18 cellular contexts compared by ENCODE assay signal in genomic region chr10:92696606-92697383, GRCh38. TPM values are rescaled to one million over a fixed set of nuclear protein-coding genes. Genes with fewer than 3 reads are reported as not detected.
DNase-seq lines count a peak whose midpoint lies in the region; ATAC-seq, FAIRE-seq and TF ChIP-seq lines count a peak whose summit lies in the region.
"Had no signal": no experiment of that assay in that cellular context is flagged by ENCODE, and none has a peak within 500 bp of the region (broad histone marks: within the 10 kb centered on the region; RNA-seq: fewer than 3 reads in every experiment).

No MANE protein-coding gene starts in this region.

- no peak overlapping the region for H2BK15ac ChIP-seq in mesenchymal stem cell (ENCODE audit: low read depth, poor library complexity, severe bottlenecking)

- TF ChIP-seq CTCF in A549 (IDR thresholded peaks at IDR 0.05) (no peak), chondrocyte (IDR thresholded peaks at IDR 0.05) (no peak), omental fat pad (IDR thresholded peaks at IDR 0.05) (no peak)

- H3K36me3 ChIP-seq in HUES6 (ENCODE audit: control insufficient read depth, insufficient read depth, low read length) (no peaks in the 10 kb centered on the region), mesenchymal stem cell (ENCODE audit: control insufficient read depth in 1 of 2, insufficient read depth in 2 of 2, low read depth in 1 of 2, low read length in 2 of 2) (no peaks in the 10 kb centered on the region)

- H3K4me1 ChIP-seq in A549 (peaks cover 82% of the 10 kb centered on the region), HUES6 (ENCODE audit: control insufficient read depth, insufficient read depth, low read length) (peaks cover 24% of the 10 kb centered on the region), mesenchymal stem cell (ENCODE audit: control insufficient read depth, insufficient read depth, low read depth, low read length) (peaks cover 15% of the 10 kb centered on the region)

- no peak overlapping the region for H4K91ac ChIP-seq in mesenchymal stem cell (ENCODE audit: low read length)

- H3K4me1 Mint-ChIP-seq in chondrocyte (ENCODE audit: low read depth) = peaks cover 27% of the 10 kb centered on the region

- H2AK5ac ChIP-seq in mesenchymal stem cell (ENCODE audit: low read length, severe bottlenecking) = peak overlapping the region; percentile 2

- no peak for TF ChIP-seq EP300 in A549 (IDR thresholded peaks at IDR 0.05)

- H3K9me3 ChIP-seq in A549 = no peaks in the 10 kb centered on the region
- H3K9me3 ChIP-seq in HUES6 (ENCODE audit: control insufficient read depth, insufficient read depth, low read depth, low read length) = no peaks in the 10 kb centered on the region
- H3K9me3 ChIP-seq in mesenchymal stem cell (ENCODE audit: control insufficient read depth, low read length) = no peaks in the 10 kb centered on the region

- H3K79me1 ChIP-seq in mesenchymal stem cell (replicated peaks; ENCODE audit: low read length, poor library complexity, severe bottlenecking) = no peaks in the 10 kb centered on the region

- POLR2A ChIA-PET in A549 (lab: Yijun Ruan, JAX) = no interaction called here

- DNase-seq in A549 (ENCODE audit: low read depth in 1 of 2, low spot score in 1 of 2) (peak; percentile 44 to 62), chondrocyte (ENCODE audit: low spot score) (no peak), mesenchymal stem cell (peak; percentile 35), D341Med (ENCODE audit: low spot score) (no peak), NCI-H2081 (lab: John Stamatoyannopoulos, UW) (no peak), omental fat pad (ENCODE audit: low spot score) (no peak)
- DNase-seq: activated CD8-positive, alpha-beta memory T cell treated with anti-CD3 and anti-CD28 coated beads for 24 hours; activated naive CD4-positive, alpha-beta T cell treated with anti-CD3 and anti-CD28 coated beads, Interleukin-2, amount 10 ng/mL, durations not matched to agents 7 days and 5 days; cerebellar nuclear complex; DMS79; GM23248; NCI-H524 had no signal

- H3K4me3 Mint-ChIP-seq in chondrocyte (ENCODE audit: unreplicated experiment) = peak overlapping the region; percentile 52
- H3K4me3 Mint-ChIP-seq: activated naive CD4-positive, alpha-beta T cell treated with anti-CD3 and anti-CD28 coated beads, Interleukin-2, amount 10 ng/mL, durations not matched to agents 7 days and 5 days had no signal

- H3K18ac ChIP-seq in mesenchymal stem cell (ENCODE audit: low read depth in 1 of 2, low read length in 2 of 2) = peak overlapping the region; percentile 72 to 97

- H3K23ac ChIP-seq in mesenchymal stem cell (ENCODE audit: low read length in 2 of 2) = no peak overlapping the region

- H2BK5ac ChIP-seq in mesenchymal stem cell (ENCODE audit: low read depth, low read length, poor library complexity, severe bottlenecking) = no peak overlapping the region

- CTCF ChIA-PET in A549 (lab: Yijun Ruan, JAX) = interaction anchor here (0.5 to 1.3 kb wide), 5 partner anchors 10 to 106 kb away, joined by 3 read pairs; no protein-coding TSS in a partner anchor

- peak; percentile 73 for FAIRE-seq in A549 (lab: Jason Lieb, UNC)
- FAIRE-seq: A204.1, GM19239 had no signal

- peak overlapping the region; percentile 76 for H2AFZ ChIP-seq in mesenchymal stem cell (ENCODE audit: low read depth, low read length)

- TF ChIP-seq POLR2A in A549 (IDR thresholded peaks at IDR 0.05; ENCODE audit: low read length) = no peak

- H3K27me3 Mint-ChIP-seq in chondrocyte (ENCODE audit: low read depth) = peaks cover 15% of the 10 kb centered on the region

- H3K4me2 ChIP-seq in A549 = peak overlapping the region; percentile 95
- H3K4me2 ChIP-seq in mesenchymal stem cell (ENCODE audit: low read length, poor library complexity, severe bottlenecking) = no peak overlapping the region

- peak; percentile 63 to 67 for ATAC-seq in A549
- no peak for ATAC-seq in HG02588 (IDR thresholded peaks at IDR 0.05; ENCODE audit: unreplicated experiment)
- no peak for ATAC-seq in omental fat pad (ENCODE audit: low FRiP score)

- H3K27ac ChIP-seq in A549 (peak overlapping the region; percentile 82 to 94), HUES6 (ENCODE audit: low read depth, low read length) (no peak overlapping the region), mesenchymal stem cell (ENCODE audit: low read length, poor library complexity, severe bottlenecking) (no peak overlapping the region)
- H3K27ac ChIP-seq: GM23248, RWPE1 had no signal

- H3K14ac ChIP-seq in mesenchymal stem cell (ENCODE audit: low read length in 2 of 2) = peak overlapping the region in 1 of 2 experiments; percentile 99

- H3K4me3 ChIP-seq in A549 = no peak overlapping the region
- H3K4me3 ChIP-seq in HUES6 (ENCODE audit: low read depth, low read length) = peak overlapping the region; percentile 63
- no peak overlapping the region for H3K4me3 ChIP-seq in mesenchymal stem cell (ENCODE audit: insufficient read depth in 1 of 2, low read depth in 1 of 2, low read length in 2 of 2)

- 22% methylated on average over 7 of the region's 7 CpGs for WGBS in A549 (ENCODE audit: missing lambda C conversion rate)
- 77% methylated on average over 6 of the region's 7 CpGs for WGBS in mesenchymal stem cell

- H2BK12ac ChIP-seq in mesenchymal stem cell (ENCODE audit: low read length in 2 of 2) = peak overlapping the region; percentile 88 to 98

- H3K9ac ChIP-seq in HUES6 (ENCODE audit: low read length) (no peak overlapping the region), mesenchymal stem cell (ENCODE audit: low read length) (no peak overlapping the region)
- H3K9ac ChIP-seq: GM23248 had no signal

- no peaks in the 10 kb centered on the region for H3K9me3 Mint-ChIP-seq in chondrocyte (ENCODE audit: low read depth)
- H3K9me3 Mint-ChIP-seq: activated naive CD4-positive, alpha-beta T cell treated with anti-CD3 and anti-CD28 coated beads, Interleukin-2, amount 10 ng/mL, durations not matched to agents 7 days and 5 days had no signal

- peak overlapping the region; percentile 91 for H4K8ac ChIP-seq in mesenchymal stem cell (ENCODE audit: low read length)

- TF ChIP-seq RAD21 in A549 (conservative IDR thresholded peaks at IDR 0.05 in 1 of 2, IDR thresholded peaks at IDR 0.05 in 1 of 2) = no peak

- peaks cover 3% of the 10 kb centered on the region for H3K36me3 Mint-ChIP-seq in chondrocyte (ENCODE audit: low read depth)

- H3K27me3 ChIP-seq in HUES6 (ENCODE audit: control insufficient read depth, insufficient read depth, low read length) (peaks cover 94% of the 10 kb centered on the region), mesenchymal stem cell (ENCODE audit: control insufficient read depth in 1 of 2, insufficient read depth in 1 of 2, low read length in 2 of 2) (peaks cover 6 to 50% of the 10 kb centered on the region in 2 experiments)

- peak overlapping the region in 1 of 2 experiments; percentile 86 for H3K4ac ChIP-seq in mesenchymal stem cell (ENCODE audit: low read depth in 1 of 2, low read length in 2 of 2)

- no peak overlapping the region for H3K27ac Mint-ChIP-seq in chondrocyte (ENCODE audit: unreplicated experiment)
- H3K27ac Mint-ChIP-seq: activated naive CD4-positive, alpha-beta T cell treated with anti-CD3 and anti-CD28 coated beads, Interleukin-2, amount 10 ng/mL, durations not matched to agents 7 days and 5 days had no signal

- H2BK120ac ChIP-seq in mesenchymal stem cell (ENCODE audit: low read depth, low read length) = no peak overlapping the region

TF ChIP-seq in A549, 52 proteins besides CTCF, POLR2A, EP300 and RAD21 (continues in another document):
- TF ChIP-seq MYC (IDR thresholded peaks at IDR 0.05; ENCODE audit: borderline replicate concordance, low read length) (no peak), NPAS2 (CRISPR knock-in tag; IDR thresholded peaks at IDR 0.05; ENCODE audit: borderline replicate concordance) (no peak), HEYL (CRISPR knock-in tag; IDR thresholded peaks at IDR 0.05) (no peak), RCOR1 (IDR thresholded peaks at IDR 0.05; ENCODE audit: low read depth, low read length) (no peak), FOSB (CRISPR knock-in tag; IDR thresholded peaks at IDR 0.05) (no peak), CBX8 (IDR thresholded peaks at IDR 0.05) (no peak), ZNF302 (CRISPR knock-in tag; IDR thresholded peaks at IDR 0.05) (no peak), CHD2 (IDR thresholded peaks at IDR 0.05; ENCODE audit: low read length, partially characterized antibody) (no peak), CBX2 (IDR thresholded peaks at IDR 0.05; ENCODE audit: borderline replicate concordance, low read depth) (no peak), NFE2L2 (conservative IDR thresholded peaks at IDR 0.05; ENCODE audit: low read length) (no peak), GATA3 (IDR thresholded peaks at IDR 0.05; ENCODE audit: borderline replicate concordance) (no peak), ESRRA (IDR thresholded peaks at IDR 0.05; ENCODE audit: borderline replicate concordance, low read length) (no peak), HMGXB4 (CRISPR knock-in tag; IDR thresholded peaks at IDR 0.05; ENCODE audit: borderline replicate concordance) (no peak), CHD4 (IDR thresholded peaks at IDR 0.05; ENCODE audit: borderline replicate concordance) (no peak), POLR2AphosphoS2 (conservative IDR thresholded peaks at IDR 0.05; ENCODE audit: low read length) (no peak), HDAC2 (IDR thresholded peaks at IDR 0.05) (no peak), KDM5A (IDR thresholded peaks at IDR 0.05) (no peak), HOXB13 (CRISPR knock-in tag; IDR thresholded peaks at IDR 0.05; ENCODE audit: low read depth) (no peak)

RNA-seq across cellular contexts. Expression of gene HHEX, which starts 7.0 kb away (rescaled TPM):
- polyA plus RNA-seq in A549 (2011; rRNA removed) = 25.2 and 28.1 TPM in 2 replicates
- 10.8 and 11.3 TPM in 2 replicates for polyA plus RNA-seq in A549 (2012; cell fraction: cytosol; rRNA removed)
- 17.5 and 24.0 TPM in 2 replicates for polyA plus RNA-seq in A549 (2012; cell fraction: nucleus; rRNA removed)
- polyA plus RNA-seq in A549 (2017; fragmentation: RNase III; extraction: RNeasy Plus Mini Kit Qiagen cat#74134 plus additional on column Dnase treatment) = 16.0 to 18.4 TPM (median 18.1 TPM) in 3 replicates
- 10.9 and 12.0 TPM in 2 replicates for polyA minus RNA-seq in A549 (2011; rRNA and poly(A)+ RNA removed)
- 0.80 to 0.92 TPM in 2 of 3 replicates, not detected in the other for total RNA-seq in chondrocyte
- polyA plus RNA-seq in mesenchymal stem cell (2013, experiment 1 of 2) = 9.0 TPM
- 8.7 TPM for polyA plus RNA-seq in mesenchymal stem cell (2013, experiment 2 of 2)
- total RNA-seq in omental fat pad = 10 to 100 TPM in 2 of 4 donors, 1 to 10 TPM in 2; 1.7 to 20.0 (median 10.3) TPM
- total RNA-seq: smooth muscle cell had no signal
- polyA plus RNA-seq: smooth muscle cell had no signal

Comparison
In these comparisons a context has a peak if more than half of its experiments do, and no peak if none do; other contexts are left out.
1. ATAC-seq: peak in A549 (2 of 2); none in HG02588 (single experiment) and omental fat pad (single experiment).
2. DNase-seq: peak in A549 (2 of 2) and mesenchymal stem cell (single experiment); none in chondrocyte (single experiment), D341Med (single experiment), NCI-H2081 (0 of 2) and omental fat pad (single experiment).
3. H3K27ac ChIP-seq: peak in A549 (2 of 2); none in HUES6 (single experiment) and mesenchymal stem cell (single experiment).